12 cellular contexts compared by ENCODE assay signal in genomic region chr10:70832852-70833542, GRCh38. TPM values are rescaled to one million over a fixed set of nuclear protein-coding genes. Genes with fewer than 3 reads are reported as not detected.
DNase-seq lines count a peak whose midpoint lies in the region; ATAC-seq and TF ChIP-seq lines count a peak whose summit lies in the region.
"Had no signal": no experiment of that assay in that cellular context is flagged by ENCODE, and none has a peak within 500 bp of the region (broad histone marks: within the 10 kb centered on the region; RNA-seq: fewer than 3 reads in every experiment).

No MANE protein-coding gene starts in this region.

- H3K9me3 ChIP-seq in smooth muscle cell (replicated peaks; ENCODE audit: low read depth): no peaks in the 10 kb centered on the region
- peaks cover 0 to 9% (median 0%) of the 10 kb centered on the region in 4 donors for H3K9me3 ChIP-seq in stomach
- H3K9me3 ChIP-seq in spleen: peaks cover 0 to 10% (median 6%) of the 10 kb centered on the region in 8 donors

- no peaks in the 10 kb centered on the region for H4K20me1 ChIP-seq in smooth muscle cell (ENCODE audit: low read depth)

- H3K4me1 ChIP-seq in smooth muscle cell (ENCODE audit: low read depth) (peaks cover 57% of the 10 kb centered on the region), stomach (peaks cover 0 to 41% (median 21%) of the 10 kb centered on the region in 4 donors), spleen (peaks cover 0 to 65% (median 15%) of the 10 kb centered on the region in 6 donors)

- CTCF ChIA-PET in RWPE1 (lab: Yijun Ruan, JAX): interaction anchor here (0.8 to 1.0 kb wide), 2 partner anchors 17 to 21 kb away, joined by 4 to 5 read pairs; partner anchors contain the start of gene SGPL1

- no peak overlapping the region for H3K27ac ChIP-seq in RWPE1
- H3K27ac ChIP-seq in epithelial cell of prostate: peak overlapping the region; percentile 77
- H3K27ac ChIP-seq in smooth muscle cell (ENCODE audit: low read depth): peak overlapping the region; percentile 97
- H3K27ac ChIP-seq in stomach: peak overlapping the region in 2 of 5 donors; percentile 1 to 7
- H3K27ac ChIP-seq in spleen: peak overlapping the region in 3 of 8 donors; percentile 6 to 27 (median 12)

- TF ChIP-seq CTCF in RWPE1 (conservative IDR thresholded peaks at IDR 0.05; ENCODE audit: low read depth) (no peak), smooth muscle cell (IDR thresholded peaks at IDR 0.05; ENCODE audit: borderline replicate concordance, insufficient read depth, poor library complexity, severe bottlenecking) (no peak), stomach (IDR thresholded peaks at IDR 0.05) (no peak), spleen (IDR thresholded peaks at IDR 0.05 in 8 of 11, conservative IDR thresholded peaks at IDR 0.05 in 3 of 11) (no peak)

- intact Hi-C loops in stomach (cut with DNase I; ENCODE audit: low total_unique reads): no loop called here
- intact Hi-C loops in spleen (cut with DNase I; ENCODE audit: low total_unique reads): no loop called here

- H3K9ac ChIP-seq in smooth muscle cell (ENCODE audit: low read depth): peak overlapping the region; percentile 74

- H3K4me3 Mint-ChIP-seq in activated T-cell treated with anti-CD3 and anti-CD28 coated beads, Interleukin-2, amount 50 U/mL, for 24 hours: peak overlapping the region; percentile 67
- H3K4me3 Mint-ChIP-seq: CD4-positive, CD25-positive, alpha-beta regulatory T cell had no signal

- H3K4me3 ChIP-seq in smooth muscle cell (no peak overlapping the region), stomach (no peak overlapping the region), spleen (no peak overlapping the region)
- H3K4me3 ChIP-seq: skin epidermis had no signal

- TF ChIP-seq POLR2A in stomach (IDR thresholded peaks at IDR 0.05): no peak
- TF ChIP-seq POLR2A in spleen (IDR thresholded peaks at IDR 0.05): no peak

- H3K36me3 ChIP-seq in smooth muscle cell (ENCODE audit: low read depth): no peaks in the 10 kb centered on the region
- H3K36me3 ChIP-seq in stomach: peaks cover 9 to 17% (median 11%) of the 10 kb centered on the region in 4 donors
- peaks cover 0 to 61% (median 3%) of the 10 kb centered on the region in 6 donors for H3K36me3 ChIP-seq in spleen

- peak overlapping the region; percentile 72 for H3K4me2 ChIP-seq in smooth muscle cell

- H3K79me2 ChIP-seq in smooth muscle cell (ENCODE audit: low read depth): peaks cover 55% of the 10 kb centered on the region

- peaks cover 79% of the 10 kb centered on the region for H3K36me3 Mint-ChIP-seq in activated T-cell treated with anti-CD3 and anti-CD28 coated beads, Interleukin-2, amount 50 U/mL, for 24 hours (ENCODE audit: low read depth)

- no peak overlapping the region for H2AFZ ChIP-seq in smooth muscle cell (ENCODE audit: low read depth)

- H3F3A ChIP-seq in smooth muscle cell (ENCODE audit: low read depth): peaks cover 76% of the 10 kb centered on the region

- H3K27me3 ChIP-seq in smooth muscle cell (ENCODE audit: low read depth) (no peaks in the 10 kb centered on the region), stomach (no peaks in the 10 kb centered on the region), spleen (replicated peaks in 1 of 7) (no peaks in the 10 kb centered on the region)

- WGBS in smooth muscle cell (ENCODE audit: low lambda C conversion rate): 6% methylated on average over 3 of the region's 3 CpGs
- WGBS in stomach, 5 donors: 34 to 57% (median 51%) methylated on average over 3 of the region's 3 CpGs
- WGBS in spleen, 5 donors: 32 to 56% (median 37%) methylated on average over 3 of the region's 3 CpGs

- no peak for DNase-seq in activated T-cell treated with anti-CD3 and anti-CD28 coated beads, Interleukin-2, amount 50 U/mL, for 24 hours
- no peak for DNase-seq in activated T-cell treated with anti-CD3 and anti-CD28 coated beads, Interleukin-2, amount 50 U/mL, for 1 hour
- DNase-seq in RWPE1 (ENCODE audit: low spot score) (peak; percentile 57), epithelial cell of prostate (ENCODE audit: low read depth, low spot score) (no peak), smooth muscle cell (lab: John Stamatoyannopoulos, UW; ENCODE audit: unreplicated experiment) (no peak), stomach (no peak), spleen (no peak)
- DNase-seq: CD4-positive, CD25-positive, alpha-beta regulatory T cell; hippocampal formation; NCI-H510A had no signal

- peaks cover 86% of the 10 kb centered on the region for H3K4me1 Mint-ChIP-seq in activated T-cell treated with anti-CD3 and anti-CD28 coated beads, Interleukin-2, amount 50 U/mL, for 24 hours (ENCODE audit: low read depth)

- POLR2A ChIA-PET in RWPE1 (lab: Yijun Ruan, JAX; ENCODE audit: low non-redundant PET): no interaction called here

- no peak for TF ChIP-seq EP300 in stomach (IDR thresholded peaks at IDR 0.05)

- peaks cover 2% of the 10 kb centered on the region for H3K9me3 Mint-ChIP-seq in activated T-cell treated with anti-CD3 and anti-CD28 coated beads, Interleukin-2, amount 50 U/mL, for 24 hours

- H3K27ac Mint-ChIP-seq in activated T-cell treated with anti-CD3 and anti-CD28 coated beads, Interleukin-2, amount 50 U/mL, for 24 hours: peak overlapping the region; percentile 95

- no peaks in the 10 kb centered on the region for H3K27me3 Mint-ChIP-seq in activated T-cell treated with anti-CD3 and anti-CD28 coated beads, Interleukin-2, amount 50 U/mL, for 24 hours
- H3K27me3 Mint-ChIP-seq: CD4-positive, CD25-positive, alpha-beta regulatory T cell had no signal

- ATAC-seq in HG03025 (IDR thresholded peaks at IDR 0.05; ENCODE audit: low FRiP score, unreplicated experiment): no peak

RNA-seq across cellular contexts. Expression of gene SGPL1, which starts 17.2 kb away (rescaled TPM):
- total RNA-seq in smooth muscle cell (41.1 and 52.0 TPM in 2 replicates), stomach (10 to 100 TPM in 4 of 5 donors, 1 to 10 TPM in 1; 1.2 to 65.5 (median 32.5) TPM), spleen (10 to 100 TPM; 50.4 to 75.1 (median 65.8) TPM)
- polyA plus RNA-seq in smooth muscle cell (20.0 and 35.2 TPM in 2 replicates), stomach (1 to 10 TPM; 3.7 to 7.6 (median 6.0) TPM), spleen (10 to 100 TPM in 1 of 3 donors, 1 to 10 TPM in 2; 6.8 to 10.6 (median 7.8) TPM)

RNA-seq across cellular contexts. Expression of gene TBATA, which starts 47.8 kb away (rescaled TPM):
- total RNA-seq in smooth muscle cell (not detected in 2 replicates), stomach (not detected), spleen (1 to 10 TPM in 2 of 7 donors, under 1 TPM in 5; 0.56 to 2.9 (median 0.66) TPM)
- polyA plus RNA-seq in smooth muscle cell (not detected in 2 replicates), stomach (not detected), spleen (under 1 TPM in 1 of 3 donors, not detected in 2; 0.45 TPM)
- total RNA-seq: CD4-positive, CD25-positive, alpha-beta regulatory T cell had no signal
- polyA plus RNA-seq: CD4-positive, CD25-positive, alpha-beta regulatory T cell had no signal

RNA-seq across cellular contexts. Expression of gene PCBD1, which starts 55.4 kb away (rescaled TPM):
- total RNA-seq in smooth muscle cell (18.3 and 34.7 TPM in 2 replicates), stomach (10 to 100 TPM; 29.4 to 72.8 (median 52.1) TPM), spleen (10 to 100 TPM; 24.5 to 36.1 (median 29.8) TPM)
- polyA plus RNA-seq in smooth muscle cell (34.7 and 48.5 TPM in 2 replicates), stomach (100 to 1,000 TPM; 120 to 130 (median 129) TPM), spleen (10 to 100 TPM; 25.0 to 45.6 (median 45.2) TPM)
